Comparison of ENCODE assay signal across 21 cellular contexts in the genomic region with DNA sequence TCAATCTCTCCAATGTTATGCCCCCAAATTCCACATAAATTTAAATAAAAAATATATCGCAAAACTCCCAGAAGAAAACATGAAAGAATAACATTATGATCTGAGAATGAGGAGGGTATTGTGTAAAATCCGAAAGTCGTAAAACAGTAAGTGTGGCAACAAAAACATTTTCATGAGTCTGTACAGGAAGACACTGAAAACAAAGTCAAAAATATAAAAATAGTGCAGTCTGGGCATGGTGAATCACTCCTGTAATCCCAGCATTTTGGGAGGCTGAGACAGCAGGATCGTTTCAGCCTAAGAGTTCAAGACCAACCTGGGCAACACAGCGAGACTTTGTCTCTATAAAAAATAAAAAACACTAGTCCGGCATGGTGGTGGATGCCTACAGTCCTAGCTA. TPM values are rescaled to one million over a fixed set of nuclear protein-coding genes. Genes with fewer than 3 reads are reported as not detected.
DNase-seq lines count a peak whose midpoint lies in the region; ATAC-seq and TF ChIP-seq lines count a peak whose summit lies in the region.
"Had no signal": no experiment of that assay in that cellular context is flagged by ENCODE, and none has a peak within 500 bp of the region (broad histone marks: within the 10 kb centered on the region; RNA-seq: fewer than 3 reads in every experiment).

No MANE protein-coding gene starts in this region.

- H3K27ac ChIP-seq in osteoblast (ENCODE audit: low read depth, low read length) = peak overlapping the region; percentile 74
- H3K27ac ChIP-seq: BLaER1 treated with 17β-estradiol and CSF1 and Interleukin-3, amounts not matched to agents 10 nM and 100 nM; PC-9 had no signal

- peaks cover 58% of the 10 kb centered on the region for H3K36me3 ChIP-seq in osteoblast (ENCODE audit: insufficient read depth, low read length)

- no peaks in the 10 kb centered on the region for H3K27me3 ChIP-seq in osteoblast (ENCODE audit: insufficient read depth, low read length)
- H3K27me3 ChIP-seq: BLaER1 treated with 17β-estradiol and CSF1 and Interleukin-3, amounts not matched to agents 10 nM and 100 nM had no signal

- no peaks in the 10 kb centered on the region for H3K27me3 Mint-ChIP-seq in chondrocyte (ENCODE audit: low read depth)
- H3K27me3 Mint-ChIP-seq: CD4-positive, alpha-beta memory T cell; T-cell had no signal

- peaks cover 33% of the 10 kb centered on the region for H3K4me1 Mint-ChIP-seq in chondrocyte (ENCODE audit: low read depth)

- H3K36me3 Mint-ChIP-seq in chondrocyte (ENCODE audit: low read depth) = peaks cover 18% of the 10 kb centered on the region

- DNase-seq in EH (ENCODE audit: low read depth) = peak; percentile 63
- peak; percentile 70 for DNase-seq in MV-4-11 (lab: John Stamatoyannopoulos, UW)
- DNase-seq in chondrocyte (ENCODE audit: low spot score) = no peak
- DNase-seq in osteoblast (ENCODE audit: insufficient read length, low spot score, missing footprints) = no peak
- DNase-seq in NCI-H1048 (lab: John Stamatoyannopoulos, UW) = no peak
- DNase-seq: AML-193; CD4-positive, alpha-beta memory T cell; COR-L47; DMS53; Karpas-422; NCI-H2029; NCI-H526 treated with DMSO at 0.1 percent for 48 hours; PC-9; T-cell had no signal

- H4K20me1 ChIP-seq in osteoblast (ENCODE audit: insufficient read depth, low read length) = peaks cover 3% of the 10 kb centered on the region

- H3K4me3 ChIP-seq in osteoblast (ENCODE audit: insufficient read depth, low read length) = no peak overlapping the region
- H3K4me3 ChIP-seq: BLaER1 treated with 17β-estradiol and CSF1 and Interleukin-3, amounts not matched to agents 10 nM and 100 nM; PC-9 had no signal

- TF ChIP-seq CTCF in chondrocyte (IDR thresholded peaks at IDR 0.05) = no peak
- TF ChIP-seq CTCF in osteoblast (IDR thresholded peaks at IDR 0.05; ENCODE audit: extremely low read depth, low read depth, low read length) = no peak

- no peaks in the 10 kb centered on the region for H3K9me3 Mint-ChIP-seq in chondrocyte (ENCODE audit: low read depth)
- H3K9me3 Mint-ChIP-seq: T-cell had no signal

- H2AFZ ChIP-seq in osteoblast (ENCODE audit: low read length) = no peak overlapping the region
- H2AFZ ChIP-seq: PC-9 had no signal

- H3K9me3 ChIP-seq in osteoblast (ENCODE audit: low read depth, low read length) = no peaks in the 10 kb centered on the region
- H3K9me3 ChIP-seq: BLaER1 treated with 17β-estradiol and CSF1 and Interleukin-3, amounts not matched to agents 10 nM and 100 nM had no signal

- no peak overlapping the region for H3K4me3 Mint-ChIP-seq in chondrocyte (ENCODE audit: unreplicated experiment)
- H3K4me3 Mint-ChIP-seq: CD4-positive, alpha-beta memory T cell; T-cell had no signal

- peak overlapping the region; percentile 79 for H3K27ac Mint-ChIP-seq in chondrocyte (ENCODE audit: unreplicated experiment)
- H3K27ac Mint-ChIP-seq: CD4-positive, alpha-beta memory T cell; T-cell had no signal

- peaks cover 52% of the 10 kb centered on the region for H3K79me2 ChIP-seq in osteoblast (ENCODE audit: insufficient read depth, low read length)

- H3K4me1 ChIP-seq in osteoblast (ENCODE audit: insufficient read depth, low read length) = peaks cover 22% of the 10 kb centered on the region

- ATAC-seq in HG03520 (IDR thresholded peaks at IDR 0.05; ENCODE audit: unreplicated experiment) (no peak), GM21381 (IDR thresholded peaks at IDR 0.05; ENCODE audit: unreplicated experiment) (no peak), GM21717 (IDR thresholded peaks at IDR 0.05; ENCODE audit: unreplicated experiment) (no peak)
- ATAC-seq: HCT116, HepG2, Right ventricle myocardium inferior, T-cell had no signal

- no peak overlapping the region for H3K4me2 ChIP-seq in osteoblast (ENCODE audit: insufficient read depth, low read length)
- H3K4me2 ChIP-seq: BLaER1 treated with 17β-estradiol and CSF1 and Interleukin-3, amounts not matched to agents 10 nM and 100 nM; PC-9 had no signal

RNA-seq across cellular contexts. Expression of a gene that starts 57.1 kb away (rescaled TPM):
- 25.3 to 30.1 TPM (median 29.1 TPM) in 3 replicates for total RNA-seq in chondrocyte
- 59.0 and 60.4 TPM in 2 replicates for total RNA-seq in osteoblast

Comparison
In these comparisons a context has a peak if more than half of its experiments do, and no peak if none do; other contexts are left out.
1. DNase-seq: peak in EH (single experiment) and MV-4-11 (single experiment); none in chondrocyte (single experiment), osteoblast (single experiment) and NCI-H1048 (single experiment).